In the genomic region with DNA sequence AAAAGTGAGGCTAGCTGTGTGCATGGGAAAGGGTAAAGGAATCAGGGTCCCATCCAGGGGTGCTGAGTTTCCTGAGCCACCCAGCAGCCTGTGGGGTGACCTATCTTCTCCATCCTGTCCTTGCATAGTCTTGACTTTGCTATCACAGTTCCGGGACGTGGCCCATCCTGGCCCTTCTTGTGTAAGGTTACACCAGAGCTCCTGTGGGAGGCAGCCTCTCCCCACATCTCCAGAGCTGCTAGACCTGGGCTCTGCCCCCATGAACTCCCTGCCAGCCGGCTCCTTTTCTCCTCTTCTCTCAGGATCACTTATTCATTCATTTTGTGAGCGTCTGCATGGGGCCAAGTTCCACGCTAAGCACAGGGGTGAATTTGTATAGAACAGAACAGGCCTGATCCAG, we compare ENCODE assay signal across 10 cellular contexts.
DNase-seq lines count a peak whose midpoint lies in the region; ATAC-seq and TF ChIP-seq lines count a peak whose summit lies in the region.
"Had no signal": no experiment of that assay in that cellular context is flagged by ENCODE, and none has a peak within 500 bp of the region (broad histone marks: within the 10 kb centered on the region; RNA-seq: fewer than 3 reads in every experiment).

No MANE protein-coding gene starts in this region.

- peak; percentile 55 for TF ChIP-seq CTCF in astrocyte of the spinal cord (IDR thresholded peaks at IDR 0.05; ENCODE audit: low read depth, low read length)

- H3K27me3 ChIP-seq in BLaER1 treated with 17β-estradiol and CSF1 and Interleukin-3, amounts not matched to agents 10 nM and 100 nM, result no peaks in the 10 kb centered on the region
- no peaks in the 10 kb centered on the region for H3K27me3 ChIP-seq in mesendoderm (ENCODE audit: insufficient read depth, low read length, poor library complexity)

- H3K4me3 ChIP-seq in BLaER1 treated with 17β-estradiol and CSF1 and Interleukin-3, amounts not matched to agents 10 nM and 100 nM, result no peak overlapping the region
- H3K4me3 ChIP-seq in astrocyte of the spinal cord (ENCODE audit: low read depth, low read length), result no peak overlapping the region
- H3K4me3 ChIP-seq in mesendoderm (ENCODE audit: low read length), result no peak overlapping the region
- H3K4me3 ChIP-seq: prostate gland had no signal

- no CpG with 5 or more reads among the region's 5 CpGs for WGBS in mesendoderm (ENCODE audit: extremely low coverage, insufficient coverage, low lambda C conversion rate)

- H3K18ac ChIP-seq in mesendoderm (ENCODE audit: low read length), result no peak overlapping the region

- no peaks in the 10 kb centered on the region for H3K36me3 ChIP-seq in BLaER1 treated with 17β-estradiol and CSF1 and Interleukin-3, amounts not matched to agents 10 nM and 100 nM
- H3K36me3 ChIP-seq in mesendoderm (ENCODE audit: control insufficient read depth, insufficient read depth, low read length), result no peaks in the 10 kb centered on the region
- H3K36me3 ChIP-seq: prostate gland had no signal

- H2BK15ac ChIP-seq in mesendoderm (replicated peaks; ENCODE audit: low read depth), result no peak overlapping the region

- no peaks in the 10 kb centered on the region for H4K20me1 ChIP-seq in BLaER1 treated with 17β-estradiol and CSF1 and Interleukin-3, amounts not matched to agents 10 nM and 100 nM

- no peak overlapping the region for H3K56ac ChIP-seq in mesendoderm (ENCODE audit: low read length)

- no peak overlapping the region for H4K8ac ChIP-seq in mesendoderm (ENCODE audit: low read depth, low read length)

- H2BK5ac ChIP-seq in mesendoderm (ENCODE audit: low read length), result no peak overlapping the region

- DNase-seq in HT1080 (ENCODE audit: low read depth), result peak; percentile 32
- peak; percentile 32 for DNase-seq in astrocyte of the spinal cord (ENCODE audit: low read depth, low spot score)
- peak; percentile 60 for DNase-seq in mesendoderm
- no peak for DNase-seq in hippocampal formation (lab: John Stamatoyannopoulos, UW)
- DNase-seq in DMS153 (lab: John Stamatoyannopoulos, UW), result no peak
- DNase-seq: NCI-H2171 had no signal

- H3K4ac ChIP-seq in mesendoderm (ENCODE audit: low read depth, low read length), result no peak overlapping the region

- peak overlapping the region in 2 of 11 experiments; percentile 51; a peak in 2 of 22 replicates for H3K9ac ChIP-seq in BLaER1 treated with 17β-estradiol and CSF1 and Interleukin-3, amounts not matched to agents 10 nM and 100 nM
- H3K9ac ChIP-seq in mesendoderm (ENCODE audit: low read length), result no peak overlapping the region

- peak overlapping the region; percentile 60 to 84 (median 77) for H3K4me2 ChIP-seq in BLaER1 treated with 17β-estradiol and CSF1 and Interleukin-3, amounts not matched to agents 10 nM and 100 nM
- no peak overlapping the region for H3K4me2 ChIP-seq in mesendoderm (ENCODE audit: low read length)

- ATAC-seq in HG02981 (IDR thresholded peaks at IDR 0.05; ENCODE audit: unreplicated experiment), result no peak

- H3K79me1 ChIP-seq in mesendoderm (ENCODE audit: low read length), result no peaks in the 10 kb centered on the region

- no peaks in the 10 kb centered on the region for H3K79me2 ChIP-seq in mesendoderm (ENCODE audit: control insufficient read depth, insufficient read depth, low read length)

- no peak overlapping the region for H3K23ac ChIP-seq in mesendoderm (ENCODE audit: low read length)

- H4K5ac ChIP-seq in mesendoderm (ENCODE audit: low read length), result no peak overlapping the region

- H2AK5ac ChIP-seq in mesendoderm (ENCODE audit: low read length), result no peak overlapping the region

- H3K4me1 ChIP-seq in BLaER1 treated with 17β-estradiol and CSF1 and Interleukin-3, amounts not matched to agents 10 nM and 100 nM, result peaks cover 21 to 41% (median 32%) of the 10 kb centered on the region in 10 experiments
- H3K4me1 ChIP-seq in mesendoderm (ENCODE audit: control insufficient read depth, low read depth, low read length), result no peaks in the 10 kb centered on the region
- H3K4me1 ChIP-seq: prostate gland had no signal

- no peaks in the 10 kb centered on the region for H3K9me3 ChIP-seq in BLaER1 treated with 17β-estradiol and CSF1 and Interleukin-3, amounts not matched to agents 10 nM and 100 nM (replicated peaks in 1 of 11)
- H3K9me3 ChIP-seq: prostate gland had no signal

- H2BK120ac ChIP-seq in mesendoderm (ENCODE audit: low read depth, low read length), result no peak overlapping the region

- peak overlapping the region in 7 of 11 experiments; percentile 0 to 68 (median 37); a peak in 8 of 22 replicates for H3K27ac ChIP-seq in BLaER1 treated with 17β-estradiol and CSF1 and Interleukin-3, amounts not matched to agents 10 nM and 100 nM
- no peak overlapping the region for H3K27ac ChIP-seq in mesendoderm (ENCODE audit: low read depth, low read length)
- H3K27ac ChIP-seq: HL-60, prostate gland had no signal

- in situ Hi-C loops in astrocyte of the spinal cord (cut with HindIII; ENCODE audit: low sequenced_read_pairs), result no loop called here

Comparison
In these comparisons a context has a peak if more than half of its experiments do, and no peak if none do; other contexts are left out.
1. DNase-seq: peak in HT1080 (single experiment), astrocyte of the spinal cord (single experiment) and mesendoderm (single experiment); none in hippocampal formation (0 of 2) and DMS153 (single experiment).